8 cellular contexts compared by ENCODE assay signal in the genomic region with DNA sequence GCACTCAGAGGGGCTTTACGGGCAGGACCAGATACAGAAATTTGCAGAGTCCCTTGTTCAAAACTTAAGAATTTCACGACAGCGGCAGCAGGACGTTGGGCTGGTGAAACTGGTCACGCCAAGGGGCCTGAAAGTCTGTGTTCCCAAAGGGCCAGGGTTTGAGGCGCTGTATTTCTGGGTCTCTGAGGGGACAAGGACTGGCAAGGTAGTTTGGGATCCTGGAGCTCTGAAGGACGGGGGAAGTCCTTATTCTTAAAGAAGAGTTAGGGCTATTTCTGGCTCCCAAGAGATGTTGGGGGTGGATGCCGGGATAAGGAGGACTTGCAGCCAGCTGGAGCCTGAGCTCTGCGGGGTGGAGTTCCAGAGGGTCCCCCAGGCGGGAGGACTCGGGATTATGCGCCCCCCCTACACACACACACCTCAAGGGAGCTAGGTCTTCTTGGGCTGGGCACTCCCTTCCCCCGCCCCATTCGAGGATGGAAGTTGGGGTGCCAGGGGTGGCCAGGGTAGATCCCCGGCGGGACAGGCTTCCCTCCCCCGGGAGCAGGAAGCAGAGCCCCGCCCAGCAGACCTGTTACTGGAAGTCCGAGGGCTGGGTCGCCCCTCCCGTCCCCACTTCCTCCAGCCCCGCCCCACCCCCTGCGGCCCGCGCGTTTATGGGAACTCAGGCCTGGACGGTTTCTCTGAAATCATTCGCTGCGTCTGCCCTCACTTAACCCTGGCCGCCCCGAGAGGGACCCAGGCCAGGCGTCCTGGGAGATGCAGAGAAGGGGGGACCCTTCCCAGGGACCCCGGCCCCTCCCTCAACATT.
A peak's percentile ranks its signal among the peaks of the same experiment; 100 is the strongest.
DNase-seq lines count a peak whose midpoint lies in the region; ATAC-seq lines count a peak whose summit lies in the region.

No MANE protein-coding gene starts in this region.

- DNase-seq in Ammon's horn (ENCODE audit: low spot score) (peak; percentile 54), NCI-H2196 (lab: John Stamatoyannopoulos, UW; ENCODE audit: unreplicated experiment) (peak; percentile 87), medulla oblongata (ENCODE audit: extremely low spot score) (peak; percentile 44), NCI-H146 (lab: John Stamatoyannopoulos, UW) (no peak)
- peak; percentile 38 to 63 for DNase-seq in activated CD4-positive, alpha-beta T cell treated with anti-CD3 and anti-CD28 coated beads, Interleukin-2, amount 50 U/mL, for 24 hours (ENCODE audit: low read depth in 1 of 2, low spot score in 1 of 2)
- peak; percentile 21 for DNase-seq in effector CD4-positive, alpha-beta T cell
- peak; percentile 43 for DNase-seq in stimulated activated CD8-positive, alpha-beta memory T cell treated with anti-CD3 and anti-CD28 coated beads, Interleukin-15, amount 100 ng/mL, for 24 hours (ENCODE audit: low read depth)

- peak; percentile 30 for ATAC-seq in GM19463 (IDR thresholded peaks at IDR 0.05; ENCODE audit: unreplicated experiment)
